ENCODE assay signal across 18 cellular contexts in genomic region chr7:142365410-142365842, GRCh38.
"Had no signal": no experiment of that assay in that cellular context is flagged by ENCODE, and none has a peak within 500 bp of the region (broad histone marks: within the 10 kb centered on the region; RNA-seq: fewer than 3 reads in every experiment).

No MANE protein-coding gene starts in this region.

- H3K4me3 ChIP-seq: adrenal gland, hepatocyte, lung, tibial artery had no signal

- H3K27ac Mint-ChIP-seq: activated naive CD4-positive, alpha-beta T cell treated with anti-CD3 and anti-CD28 coated beads, Interleukin-2, amount 50 U/mL, for 72 hours; nephron progenitor cell; progenitor cell of endocrine pancreas had no signal

- H3K4me2 ChIP-seq: hepatocyte had no signal

- H3K36me3 ChIP-seq: adrenal gland, tibial artery had no signal

- H3K27me3 ChIP-seq: adrenal gland, hepatocyte, tibial artery had no signal

- ATAC-seq: activated naive CD4-positive, alpha-beta T cell treated with anti-CD3 and anti-CD28 coated beads, Interleukin-2, amount 50 U/mL, for 72 hours; left lobe of liver had no signal

- DNase-seq: activated CD4-positive, alpha-beta T cell treated with anti-CD3 and anti-CD28 coated beads for 1 hour; activated CD4-positive, alpha-beta T cell treated with anti-CD3 and anti-CD28 coated beads, Interleukin-2, amount 50 U/mL, for 4 hours; activated gamma-delta T cell; adrenal gland; effector CD8-positive, alpha-beta T cell; foreskin fibroblast; islet precursor cell; nephron progenitor cell; stimulated activated CD8-positive, alpha-beta memory T cell treated with anti-CD3 and anti-CD28 coated beads, Interleukin-4, amount 100 ng/mL, for 48 hours; stimulated activated naive CD4-positive, alpha-beta T cell; T-helper 2 cell; tibial artery had no signal

- H3K4me1 ChIP-seq: adrenal gland, tibial artery had no signal

- H3K4me3 Mint-ChIP-seq: nephron progenitor cell had no signal

- H3K27me3 Mint-ChIP-seq: progenitor cell of endocrine pancreas had no signal

- H3K79me2 ChIP-seq: hepatocyte had no signal

- H3K27ac ChIP-seq: adrenal gland, hepatocyte, tibial artery, VCaP had no signal
